ENCODE assay signal across 2 cellular contexts in the genomic region with DNA sequence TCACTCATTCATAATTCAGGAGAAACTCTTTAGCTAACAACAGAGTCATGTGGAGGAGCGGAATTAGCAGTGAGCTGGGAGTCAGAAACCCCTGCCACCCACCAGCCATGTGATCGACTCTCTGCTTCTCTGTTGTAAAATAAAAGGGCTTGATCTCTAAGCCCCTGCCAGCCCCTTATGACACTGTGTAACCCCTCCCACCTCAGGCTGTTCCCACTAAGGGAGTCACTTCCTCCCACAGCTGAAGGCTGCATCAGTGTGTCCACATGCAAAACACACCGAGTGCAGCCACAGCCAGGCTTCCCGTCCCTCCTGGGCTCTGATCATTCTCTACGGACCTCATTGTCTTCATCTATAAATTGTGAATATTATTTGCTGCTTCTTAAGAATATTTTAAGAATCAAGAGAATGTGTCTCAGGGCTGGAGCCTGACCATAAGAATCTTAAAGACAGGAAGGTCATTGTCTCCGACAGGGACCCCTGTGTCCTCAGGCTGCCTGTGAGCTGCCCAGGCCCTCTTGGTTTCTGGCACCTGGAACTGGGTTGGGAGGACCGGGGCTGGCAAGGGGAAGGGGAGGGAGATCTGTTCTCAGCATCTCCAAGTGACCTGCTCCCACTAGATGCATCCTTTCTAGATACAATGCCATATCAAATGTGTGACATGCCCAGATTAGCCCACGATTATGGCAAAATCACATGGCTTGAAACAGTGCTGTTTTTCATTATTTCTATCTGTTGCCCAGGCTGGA.
TF ChIP-seq lines count a peak whose summit lies in the region.

No MANE protein-coding gene starts in this region.

TF ChIP-seq in SK-N-SH, 30 proteins besides CTCF, POLR2A, EP300 and RAD21 (continued from another document):
- TF ChIP-seq, protein P1, sequence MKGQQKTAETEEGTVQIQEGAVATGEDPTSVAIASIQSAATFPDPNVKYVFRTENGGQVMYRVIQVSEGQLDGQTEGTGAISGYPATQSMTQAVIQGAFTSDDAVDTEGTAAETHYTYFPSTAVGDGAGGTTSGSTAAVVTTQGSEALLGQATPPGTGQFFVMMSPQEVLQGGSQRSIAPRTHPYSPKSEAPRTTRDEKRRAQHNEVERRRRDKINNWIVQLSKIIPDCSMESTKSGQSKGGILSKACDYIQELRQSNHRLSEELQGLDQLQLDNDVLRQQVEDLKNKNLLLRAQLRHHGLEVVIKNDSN (IDR thresholded peaks at IDR 0.05; ENCODE audit: borderline replicate concordance, low read depth): no peak
- no peak for TF ChIP-seq FOXM1 (IDR thresholded peaks at IDR 0.05; ENCODE audit: low read depth)
- no peak for TF ChIP-seq GABPA (IDR thresholded peaks at IDR 0.05; ENCODE audit: low read depth)
- no peak for TF ChIP-seq RCOR1 (IDR thresholded peaks at IDR 0.05; ENCODE audit: low read length)
- TF ChIP-seq, protein P2, sequence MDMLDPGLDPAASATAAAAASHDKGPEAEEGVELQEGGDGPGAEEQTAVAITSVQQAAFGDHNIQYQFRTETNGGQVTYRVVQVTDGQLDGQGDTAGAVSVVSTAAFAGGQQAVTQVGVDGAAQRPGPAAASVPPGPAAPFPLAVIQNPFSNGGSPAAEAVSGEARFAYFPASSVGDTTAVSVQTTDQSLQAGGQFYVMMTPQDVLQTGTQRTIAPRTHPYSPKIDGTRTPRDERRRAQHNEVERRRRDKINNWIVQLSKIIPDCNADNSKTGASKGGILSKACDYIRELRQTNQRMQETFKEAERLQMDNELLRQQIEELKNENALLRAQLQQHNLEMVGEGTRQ (IDR thresholded peaks at IDR 0.05; ENCODE audit: borderline replicate concordance, low read depth, low read length): no peak

TF ChIP-seq in SK-N-SH treated with all-trans-retinoic acid at 6 μM for 48 hours, 23 proteins besides CTCF, POLR2A, EP300 and RAD21 (continued from another document):
- TF ChIP-seq ZNF565 (CRISPR knock-in tag; conservative IDR thresholded peaks at IDR 0.05; ENCODE audit: low read depth): no peak
- no peak for TF ChIP-seq PPARA (CRISPR knock-in tag; IDR thresholded peaks at IDR 0.05; ENCODE audit: borderline replicate concordance)
- TF ChIP-seq, protein P3, sequence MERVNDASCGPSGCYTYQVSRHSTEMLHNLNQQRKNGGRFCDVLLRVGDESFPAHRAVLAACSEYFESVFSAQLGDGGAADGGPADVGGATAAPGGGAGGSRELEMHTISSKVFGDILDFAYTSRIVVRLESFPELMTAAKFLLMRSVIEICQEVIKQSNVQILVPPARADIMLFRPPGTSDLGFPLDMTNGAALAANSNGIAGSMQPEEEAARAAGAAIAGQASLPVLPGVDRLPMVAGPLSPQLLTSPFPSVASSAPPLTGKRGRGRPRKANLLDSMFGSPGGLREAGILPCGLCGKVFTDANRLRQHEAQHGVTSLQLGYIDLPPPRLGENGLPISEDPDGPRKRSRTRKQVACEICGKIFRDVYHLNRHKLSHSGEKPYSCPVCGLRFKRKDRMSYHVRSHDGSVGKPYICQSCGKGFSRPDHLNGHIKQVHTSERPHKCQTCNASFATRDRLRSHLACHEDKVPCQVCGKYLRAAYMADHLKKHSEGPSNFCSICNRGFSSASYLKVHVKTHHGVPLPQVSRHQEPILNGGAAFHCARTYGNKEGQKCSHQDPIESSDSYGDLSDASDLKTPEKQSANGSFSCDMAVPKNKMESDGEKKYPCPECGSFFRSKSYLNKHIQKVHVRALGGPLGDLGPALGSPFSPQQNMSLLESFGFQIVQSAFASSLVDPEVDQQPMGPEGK (CRISPR knock-in tag; IDR thresholded peaks at IDR 0.05; ENCODE audit: borderline replicate concordance): no peak
TF ChIP-seq in SK-N-SH treated with all-trans-retinoic acid at 6 μM for 48 hours: peak in this region for 0.
